33 cellular contexts compared by ENCODE assay signal in the genomic region with DNA sequence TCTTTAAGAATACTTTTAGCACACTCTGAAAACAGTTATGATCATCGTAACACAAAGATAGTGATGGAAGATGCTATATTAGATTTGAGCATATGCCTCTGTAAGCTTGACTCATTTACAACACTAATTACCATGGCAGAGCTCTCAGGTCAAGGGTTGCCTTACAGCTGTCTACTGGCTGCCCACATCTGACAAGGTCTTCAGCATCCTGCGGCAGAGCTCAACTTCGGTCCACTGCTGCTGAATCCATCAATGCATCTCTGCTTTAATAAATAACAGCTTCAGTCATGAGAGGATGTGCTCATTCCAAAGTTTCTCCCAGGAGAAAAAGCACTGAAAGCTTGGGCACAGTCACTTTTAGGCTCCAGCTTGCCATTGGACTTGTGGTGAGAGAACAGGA.
"Had no signal": no experiment of that assay in that cellular context is flagged by ENCODE, and none has a peak within 500 bp of the region (broad histone marks: within the 10 kb centered on the region; RNA-seq: fewer than 3 reads in every experiment).

No MANE protein-coding gene starts in this region.

- H3K27ac Mint-ChIP-seq: activated CD4-positive, alpha-beta memory T cell treated with anti-CD3 and anti-CD28 coated beads for 36 hours; activated CD4-positive, alpha-beta T cell treated with anti-CD3 and anti-CD28 coated beads for 36 hours; activated CD4-positive, alpha-beta T cell treated with anti-CD3 and anti-CD28 coated beads, Interleukin-2, amount 10 ng/mL, durations not matched to agents 24 days and 14 days; activated CD8-positive, alpha-beta memory T cell treated with anti-CD3 and anti-CD28 coated beads, Interleukin-2, amount 10 ng/mL, durations not matched to agents 7 days and 5 days; activated CD8-positive, alpha-beta T cell treated with anti-CD3 and anti-CD28 coated beads, Interleukin-2, amount 10 ng/mL, durations not matched to agents 7 days and 5 days; activated naive CD4-positive, alpha-beta T cell treated with anti-CD3 and anti-CD28 coated beads for 36 hours; activated naive CD4-positive, alpha-beta T cell treated with anti-CD3 and anti-CD28 coated beads, Interleukin-2, amount 50 U/mL, for 24 hours; activated naive CD8-positive, alpha-beta T cell treated with anti-CD3 and anti-CD28 coated beads for 36 hours; activated naive CD8-positive, alpha-beta T cell treated with anti-CD3 and anti-CD28 coated beads, Interleukin-2, amount 50 U/mL, for 24 hours; activated T-helper 1 cell treated with anti-CD3 and anti-CD28 coated beads, Interleukin-12 subunit alpha, Interleukin-12 subunit beta, Interleukin-2, Interleukin-4 antibody, amounts not matched to agents 30 ng/mL and 10 ng/mL and 1 ng/mL, durations not matched to agents 14 hours and 24 hours and 36 hours; activated T-helper 2 cell treated with anti-CD3 and anti-CD28 coated beads, Interferon-gamma antibody, Interleukin-2, Interleukin-4, amounts not matched to agents 10 μg/mL and 5 μg/mL and 100 μg/mL, durations not matched to agents 14 hours and 24 hours and 36 hours; effector memory CD8-positive, alpha-beta T cell had no signal

- H3K4me1 Mint-ChIP-seq: activated CD4-positive, alpha-beta T cell treated with anti-CD3 and anti-CD28 coated beads for 36 hours; activated CD4-positive, alpha-beta T cell treated with anti-CD3 and anti-CD28 coated beads, Interleukin-2, amount 10 ng/mL, durations not matched to agents 24 days and 14 days; activated CD8-positive, alpha-beta memory T cell treated with anti-CD3 and anti-CD28 coated beads, Interleukin-2, amount 10 ng/mL, durations not matched to agents 7 days and 5 days; activated naive CD4-positive, alpha-beta T cell treated with anti-CD3 and anti-CD28 coated beads, Interleukin-2, amount 50 U/mL, for 24 hours; activated naive CD8-positive, alpha-beta T cell treated with anti-CD3 and anti-CD28 coated beads for 36 hours; activated naive CD8-positive, alpha-beta T cell treated with anti-CD3 and anti-CD28 coated beads, Interleukin-2, amount 50 U/mL, for 24 hours had no signal

- FAIRE-seq: colon had no signal

- H3K4me3 Mint-ChIP-seq: activated CD4-positive, alpha-beta memory T cell treated with anti-CD3 and anti-CD28 coated beads for 36 hours; activated CD4-positive, alpha-beta T cell treated with anti-CD3 and anti-CD28 coated beads for 36 hours; activated CD4-positive, alpha-beta T cell treated with anti-CD3 and anti-CD28 coated beads, Interleukin-2, amount 10 ng/mL, durations not matched to agents 24 days and 14 days; activated CD8-positive, alpha-beta memory T cell treated with anti-CD3 and anti-CD28 coated beads, Interleukin-2, amount 10 ng/mL, durations not matched to agents 7 days and 5 days; activated CD8-positive, alpha-beta T cell treated with anti-CD3 and anti-CD28 coated beads, Interleukin-2, amount 10 ng/mL, durations not matched to agents 7 days and 5 days; activated naive CD4-positive, alpha-beta T cell treated with anti-CD3 and anti-CD28 coated beads for 36 hours; activated naive CD4-positive, alpha-beta T cell treated with anti-CD3 and anti-CD28 coated beads, Interleukin-2, amount 50 U/mL, for 24 hours; activated naive CD8-positive, alpha-beta T cell treated with anti-CD3 and anti-CD28 coated beads for 36 hours; activated naive CD8-positive, alpha-beta T cell treated with anti-CD3 and anti-CD28 coated beads, Interleukin-2, amount 50 U/mL, for 24 hours; activated T-helper 1 cell treated with anti-CD3 and anti-CD28 coated beads, Interleukin-12 subunit alpha, Interleukin-12 subunit beta, Interleukin-2, Interleukin-4 antibody, amounts not matched to agents 30 ng/mL and 10 ng/mL and 1 ng/mL, durations not matched to agents 14 hours and 24 hours and 36 hours; effector memory CD8-positive, alpha-beta T cell had no signal

- H3K9me3 Mint-ChIP-seq: activated CD4-positive, alpha-beta T cell treated with anti-CD3 and anti-CD28 coated beads, Interleukin-2, amount 10 ng/mL, durations not matched to agents 24 days and 14 days; activated naive CD8-positive, alpha-beta T cell treated with anti-CD3 and anti-CD28 coated beads for 36 hours had no signal

- DNase-seq: activated CD4-positive, alpha-beta memory T cell treated with anti-CD3 and anti-CD28 coated beads for 36 hours; activated CD4-positive, alpha-beta T cell treated with anti-CD3 and anti-CD28 coated beads for 36 hours; activated CD4-positive, alpha-beta T cell treated with anti-CD3 and anti-CD28 coated beads, Interleukin-2, amount 10 ng/mL, durations not matched to agents 24 days and 14 days; activated CD4-positive, CD25-positive, alpha-beta regulatory T cell; activated CD4-positive, CD25-positive, alpha-beta regulatory T cell treated with anti-CD3 and anti-CD28 coated beads, Interleukin-2, amount 50 U/mL, for 72 hours; activated CD8-positive, alpha-beta memory T cell treated with anti-CD3 and anti-CD28 coated beads, Interleukin-2, amount 10 ng/mL, durations not matched to agents 7 days and 5 days; activated CD8-positive, alpha-beta memory T cell treated with anti-CD3 and anti-CD28 coated beads, Interleukin-2, amount 50 U/mL, for 4 hours; activated CD8-positive, alpha-beta T cell treated with anti-CD3 and anti-CD28 coated beads, Interleukin-2, amount 10 ng/mL, durations not matched to agents 7 days and 5 days; activated effector memory CD4-positive, alpha-beta T cell treated with anti-CD3 and anti-CD28 coated beads, Interleukin-2, amount 50 U/mL, for 16 hours; activated naive CD4-positive, alpha-beta T cell treated with anti-CD3 and anti-CD28 coated beads for 36 hours; activated naive CD8-positive, alpha-beta T cell treated with anti-CD3 and anti-CD28 coated beads for 36 hours; activated naive CD8-positive, alpha-beta T cell treated with anti-CD3 and anti-CD28 coated beads, Interleukin-2, amount 50 U/mL, for 24 hours; activated T-cell treated with anti-CD3 and anti-CD28 coated beads, Interleukin-2, amount 50 U/mL, for 1 hour; activated T-cell treated with anti-CD3 and anti-CD28 coated beads, Interleukin-2, amount 50 U/mL, for 48 hours; adrenal gland; amygdala; aorta; body of pancreas; caudate nucleus; cortex of kidney; dermis blood vessel endothelial cell; effector CD4-positive, alpha-beta T cell; effector memory CD8-positive, alpha-beta T cell; erythroblast; foreskin keratinocyte; gastrocnemius medialis; heart right ventricle; T-helper 2 cell had no signal

- H3K9me3 ChIP-seq: adrenal gland, body of pancreas, esophagus muscularis mucosa, gastrocnemius medialis, heart right ventricle had no signal

- H3K27me3 Mint-ChIP-seq: activated CD4-positive, alpha-beta memory T cell treated with anti-CD3 and anti-CD28 coated beads for 36 hours; activated CD4-positive, alpha-beta T cell treated with anti-CD3 and anti-CD28 coated beads for 36 hours; activated CD4-positive, alpha-beta T cell treated with anti-CD3 and anti-CD28 coated beads, Interleukin-2, amount 10 ng/mL, durations not matched to agents 24 days and 14 days; activated CD8-positive, alpha-beta memory T cell treated with anti-CD3 and anti-CD28 coated beads, Interleukin-2, amount 10 ng/mL, durations not matched to agents 7 days and 5 days; activated naive CD4-positive, alpha-beta T cell treated with anti-CD3 and anti-CD28 coated beads, Interleukin-2, amount 50 U/mL, for 24 hours; activated naive CD8-positive, alpha-beta T cell treated with anti-CD3 and anti-CD28 coated beads for 36 hours; activated naive CD8-positive, alpha-beta T cell treated with anti-CD3 and anti-CD28 coated beads, Interleukin-2, amount 50 U/mL, for 24 hours; effector memory CD8-positive, alpha-beta T cell had no signal

- H3K36me3 Mint-ChIP-seq: activated CD4-positive, alpha-beta memory T cell treated with anti-CD3 and anti-CD28 coated beads for 36 hours; activated CD8-positive, alpha-beta memory T cell treated with anti-CD3 and anti-CD28 coated beads, Interleukin-2, amount 10 ng/mL, durations not matched to agents 7 days and 5 days; activated naive CD4-positive, alpha-beta T cell treated with anti-CD3 and anti-CD28 coated beads, Interleukin-2, amount 50 U/mL, for 24 hours; activated naive CD8-positive, alpha-beta T cell treated with anti-CD3 and anti-CD28 coated beads for 36 hours had no signal

- H3K27me3 ChIP-seq: adrenal gland, body of pancreas, esophagus muscularis mucosa, gastrocnemius medialis had no signal

- H3K36me3 ChIP-seq: adrenal gland, esophagus muscularis mucosa, gastrocnemius medialis, heart right ventricle had no signal

- H3K27ac ChIP-seq: adrenal gland, body of pancreas, esophagus muscularis mucosa, foreskin keratinocyte, gastrocnemius medialis, heart right ventricle had no signal

- H3K4me3 ChIP-seq: adrenal gland, body of pancreas, esophagus muscularis mucosa, gastrocnemius medialis, heart right ventricle had no signal

- H3K4me1 ChIP-seq: adrenal gland, body of pancreas, esophagus muscularis mucosa, foreskin keratinocyte, gastrocnemius medialis, heart right ventricle had no signal
